Comparison of ENCODE assay signal across 19 cellular contexts in genomic region chr17:73500414-73500999, GRCh38.
DNase-seq lines count a peak whose midpoint lies in the region; ATAC-seq, FAIRE-seq and TF ChIP-seq lines count a peak whose summit lies in the region.
"Had no signal": no experiment of that assay in that cellular context is flagged by ENCODE, and none has a peak within 500 bp of the region (broad histone marks: within the 10 kb centered on the region; RNA-seq: fewer than 3 reads in every experiment).

No MANE protein-coding gene starts in this region.

- ATAC-seq in HepG2: no peak
- no peak for ATAC-seq in right lobe of liver
- no peak for ATAC-seq in HG02759 (IDR thresholded peaks at IDR 0.05; ENCODE audit: unreplicated experiment)

- H3K4ac ChIP-seq in H1 (replicated peaks; ENCODE audit: insufficient read length, low read depth, low read length) (no peak overlapping the region), neuronal stem cell (ENCODE audit: low read length) (no peak overlapping the region)

- H3K9ac ChIP-seq in HepG2 (ENCODE audit: insufficient read depth, low read depth, low read length) (no peak overlapping the region), H1 (replicated peaks in 1 of 4; ENCODE audit: extremely low read depth in 1 of 4, low read depth in 3 of 4, low read length in 3 of 4) (no peak overlapping the region), neuronal stem cell (ENCODE audit: low read depth, low read length, poor library complexity) (no peak overlapping the region), MM.1S (ENCODE audit: low read length) (no peak overlapping the region)
- H3K9ac ChIP-seq: GM23248 had no signal

- no peak overlapping the region for H4K5ac ChIP-seq in H1 (ENCODE audit: insufficient read length, low read depth, low read length)

- H3F3A ChIP-seq in MM.1S (ENCODE audit: insufficient read depth, low read length): no peaks in the 10 kb centered on the region

- H3K4me3 ChIP-seq in HepG2 (replicated peaks in 1 of 3; ENCODE audit: insufficient read depth in 1 of 3, low read depth in 2 of 3, low read length in 3 of 3): no peak overlapping the region
- H3K4me3 ChIP-seq in right lobe of liver: no peak overlapping the region
- no peak overlapping the region for H3K4me3 ChIP-seq in H1 (ENCODE audit: extremely low read depth in 1 of 4, insufficient read depth in 2 of 4, low read depth in 3 of 4, low read length in 4 of 4)
- H3K4me3 ChIP-seq in neuronal stem cell (ENCODE audit: low read length in 2 of 2): no peak overlapping the region
- H3K4me3 ChIP-seq in MM.1S (ENCODE audit: low read length): no peak overlapping the region
- H3K4me3 ChIP-seq: GM23248 had no signal

- H2AK5ac ChIP-seq in H1 (ENCODE audit: low read depth, low read length) (peak overlapping the region; percentile 61; the same call in 1 of the 2 replicates), neuronal stem cell (ENCODE audit: low read depth, low read length) (no peak overlapping the region)

- TF ChIP-seq RAD21 in HepG2 (CRISPR knock-in tag; IDR thresholded peaks at IDR 0.05) (no peak), H1 (IDR thresholded peaks at IDR 0.05 in 1 of 2, conservative IDR thresholded peaks at IDR 0.05 in 1 of 2; ENCODE audit: low read depth in 2 of 2, low read length in 2 of 2) (no peak)

- TF ChIP-seq CTCF in HepG2 (CRISPR knock-in tag; IDR thresholded peaks at IDR 0.05) (no peak), right lobe of liver (IDR thresholded peaks at IDR 0.05) (no peak), H1 (IDR thresholded peaks at IDR 0.05; ENCODE audit: control extremely low read depth in 1 of 3, insufficient read depth in 1 of 3, low read depth in 1 of 3, low read length in 3 of 3) (no peak), MM.1S (IDR thresholded peaks at IDR 0.05; ENCODE audit: low read length) (no peak)

- H3K4me1 ChIP-seq in HepG2 (ENCODE audit: insufficient read depth, low read length) (no peaks in the 10 kb centered on the region), right lobe of liver (no peaks in the 10 kb centered on the region), H1 (replicated peaks in 1 of 4; ENCODE audit: control insufficient read depth in 3 of 4, insufficient read depth in 4 of 4, low read length in 3 of 4) (no peaks in the 10 kb centered on the region), neuronal stem cell (ENCODE audit: control insufficient read depth in 2 of 2, insufficient read depth in 1 of 2, low read depth in 1 of 2, low read length in 2 of 2) (peaks cover 0 to 8% of the 10 kb centered on the region in 2 donors), MM.1S (ENCODE audit: low read length) (no peaks in the 10 kb centered on the region)
- H3K4me1 ChIP-seq: Caco-2 had no signal

- H3K27ac ChIP-seq in HepG2 (ENCODE audit: extremely low read length, insufficient read depth, low read length) (no peak overlapping the region), right lobe of liver (no peak overlapping the region), H1 (ENCODE audit: low read depth, low read length) (no peak overlapping the region), neuronal stem cell (replicated peaks; ENCODE audit: low read length) (no peak overlapping the region), MM.1S (ENCODE audit: low read length) (no peak overlapping the region)
- H3K27ac ChIP-seq: C4-2B, GM23248 had no signal

- POLR2A ChIA-PET in HepG2 (lab: Yijun Ruan, JAX): no interaction called here
- POLR2A ChIA-PET in H1 (lab: Charles Lee; ENCODE audit: partially characterized antibody): no interaction called here

- H3K56ac ChIP-seq in H1 (replicated peaks; ENCODE audit: insufficient read length, low read depth, low read length): no peak overlapping the region

- intact Hi-C loops in HepG2 (cut with micrococcal nuclease; ENCODE audit: unreplicated experiment) (no loop called here), right lobe of liver (cut with DNase I) (no loop called here)

- no peak overlapping the region for H2BK20ac ChIP-seq in H1 (ENCODE audit: low read length)

- FAIRE-seq in HepG2 (lab: Jason Lieb, UNC) (no peak), H1 (lab: Jason Lieb, UNC) (no peak)
- FAIRE-seq: D721Med, GM12892, GM18507, H54 had no signal

- H2BK15ac ChIP-seq in H1 (ENCODE audit: low read length): no peak overlapping the region
- no peak overlapping the region for H2BK15ac ChIP-seq in neuronal stem cell (ENCODE audit: low read length)

- TF ChIP-seq POLR2A in HepG2 (IDR thresholded peaks at IDR 0.05; ENCODE audit: insufficient read depth in 1 of 2, low read depth in 2 of 2, low read length in 2 of 2) (no peak), right lobe of liver (IDR thresholded peaks at IDR 0.05) (no peak), H1 (IDR thresholded peaks at IDR 0.05; ENCODE audit: control extremely low read depth in 1 of 2, low read depth in 2 of 2, low read length in 2 of 2) (no peak)

- H2BK5ac ChIP-seq in H1 (ENCODE audit: low read depth, low read length): no peak overlapping the region
- H2BK5ac ChIP-seq in neuronal stem cell (ENCODE audit: low read length): no peak overlapping the region

- H4K8ac ChIP-seq in H1 (ENCODE audit: extremely low read depth, insufficient read depth, low read length) (no peak overlapping the region), neuronal stem cell (ENCODE audit: low read depth, low read length) (peak overlapping the region; percentile 8)

- no peaks in the 10 kb centered on the region for H3K79me2 ChIP-seq in HepG2 (ENCODE audit: insufficient read depth, low read length)
- no peaks in the 10 kb centered on the region for H3K79me2 ChIP-seq in H1 (ENCODE audit: control insufficient read depth in 1 of 2, insufficient read depth in 2 of 2, low read length in 2 of 2)
- H3K79me2 ChIP-seq in MM.1S (ENCODE audit: low read length): no peaks in the 10 kb centered on the region

- CTCF ChIA-PET in HepG2 (lab: Yijun Ruan, JAX; ENCODE audit: low intra/inter-chr PET ratio, low total read pairs) (no interaction called here), H1 (lab: Charles Lee; ENCODE audit: partially characterized antibody) (interaction anchor here (0.5 to 1.2 kb wide), 2 partner anchors 13 to 21 kb away, joined by 3 read pairs; no protein-coding TSS in a partner anchor)

- WGBS in HepG2 (ENCODE audit: low lambda C conversion rate): 2% methylated on average over 2 of the region's 2 CpGs
- 38% methylated on average over 2 of the region's 2 CpGs for WGBS in right lobe of liver (ENCODE audit: insufficient coverage, low coverage, low lambda C conversion rate, missing lambda C conversion rate)
- 50 to 100% methylated on average over 1 to 2 of the region's 2 CpGs for WGBS in H1 (ENCODE audit: extremely low coverage in 1 of 2, insufficient coverage in 1 of 2, insufficient read length in 1 of 2, insufficient replicate concordance in 2 of 2, low coverage in 1 of 2, low lambda C conversion rate in 2 of 2, missing lambda C conversion rate in 1 of 2), 2 experiments
- 100% methylated on average over 2 of the region's 2 CpGs; no CpG with 5 or more reads in 1 of the 2 donors for WGBS in neuronal stem cell (ENCODE audit: extremely low coverage in 2 of 2, insufficient read length in 2 of 2, insufficient replicate concordance in 1 of 2), 2 donors

- H3K23ac ChIP-seq in H1 (ENCODE audit: insufficient read length): no peak overlapping the region
- H3K23ac ChIP-seq in neuronal stem cell (ENCODE audit: low read depth, low read length, poor library complexity): no peak overlapping the region

- H3K14ac ChIP-seq in H1 (ENCODE audit: insufficient read length) (no peak overlapping the region), neuronal stem cell (ENCODE audit: low read length) (no peak overlapping the region)

- no TSS peak for BruUV-seq in HepG2 (replicated peaks; lab: Mats Ljungman, UMichigan)

- H2AFZ ChIP-seq in HepG2 (ENCODE audit: low read length): no peak overlapping the region
- no peak overlapping the region for H2AFZ ChIP-seq in H1 (ENCODE audit: low read length)
- H2AFZ ChIP-seq in neuronal stem cell (ENCODE audit: low read length): no peak overlapping the region
- no peak overlapping the region for H2AFZ ChIP-seq in MM.1S (ENCODE audit: low read length)
- H2AFZ ChIP-seq: GM23248 had no signal

- no peaks in the 10 kb centered on the region for H3K9me2 ChIP-seq in MM.1S (replicated peaks; ENCODE audit: insufficient read depth, low read length)

- H3K27me3 ChIP-seq in HepG2 (ENCODE audit: control insufficient read depth in 1 of 2, insufficient read depth in 2 of 2, low read length in 2 of 2): peaks cover 10 to 45% of the 10 kb centered on the region in 2 experiments
- no peaks in the 10 kb centered on the region for H3K27me3 ChIP-seq in right lobe of liver
- no peaks in the 10 kb centered on the region; a peak in 2 of 7 replicates for H3K27me3 ChIP-seq in H1 (replicated peaks in 1 of 4; ENCODE audit: control insufficient read depth in 3 of 4, extremely low read depth in 1 of 4, insufficient read depth in 3 of 4, low read length in 3 of 4)
- no peaks in the 10 kb centered on the region for H3K27me3 ChIP-seq in neuronal stem cell (ENCODE audit: control insufficient read depth in 3 of 3, insufficient read depth in 3 of 3, low read depth in 1 of 3, low read length in 3 of 3)
- H3K27me3 ChIP-seq in MM.1S (replicated peaks; ENCODE audit: insufficient read depth, low read length): peaks cover 76% of the 10 kb centered on the region

- no peaks in the 10 kb centered on the region for H3K36me3 ChIP-seq in HepG2 (replicated peaks in 1 of 2; ENCODE audit: control insufficient read depth in 1 of 2, insufficient read depth in 2 of 2, low read length in 2 of 2)
- H3K36me3 ChIP-seq in right lobe of liver: no peaks in the 10 kb centered on the region
- H3K36me3 ChIP-seq in H1 (ENCODE audit: control insufficient read depth in 2 of 4, insufficient read depth in 4 of 4, low read length in 3 of 4): no peaks in the 10 kb centered on the region
- H3K36me3 ChIP-seq in neuronal stem cell (replicated peaks in 1 of 2; ENCODE audit: control insufficient read depth in 2 of 2, insufficient read depth in 2 of 2, low read length in 2 of 2): peaks cover 4% of the 10 kb centered on the region in 2 donors
- no peaks in the 10 kb centered on the region for H3K36me3 ChIP-seq in MM.1S (replicated peaks; ENCODE audit: insufficient read depth, low read length)

- 0 out of 2 replicates have a peak, but pooled peaks cover 3% of the 10 kb centered on the region for H3K79me1 ChIP-seq in H1 (ENCODE audit: low read depth, low read length)
- H3K79me1 ChIP-seq in neuronal stem cell (ENCODE audit: low read depth, low read length): peaks cover 5% of the 10 kb centered on the region

- H2BK120ac ChIP-seq in H1 (replicated peaks; ENCODE audit: low read depth, low read length) (no peak overlapping the region), neuronal stem cell (ENCODE audit: low read depth, low read length) (no peak overlapping the region)

- peaks cover 3% of the 10 kb centered on the region; the same call in 1 of the 2 replicates for H3K23me2 ChIP-seq in H1 (ENCODE audit: low read depth, low read length)

- no peak overlapping the region for H4K91ac ChIP-seq in H1 (replicated peaks; ENCODE audit: insufficient read length, low read length)
- H4K91ac ChIP-seq in neuronal stem cell (ENCODE audit: low read depth, low read length, poor library complexity): no peak overlapping the region

- in situ Hi-C loops in HepG2 (cut with HindIII; ENCODE audit: extremely low pct_ligation_motif_present, low pct_unique_long_range_greater_than_20kb): no loop called here

- H3K4me2 ChIP-seq in HepG2 (ENCODE audit: low read depth, low read length): no peak overlapping the region
- no peak overlapping the region for H3K4me2 ChIP-seq in H1 (ENCODE audit: insufficient read depth in 1 of 2, low read depth in 2 of 2, low read length in 2 of 2)
- no peak overlapping the region for H3K4me2 ChIP-seq in neuronal stem cell (ENCODE audit: insufficient read depth, low read length, poor library complexity, severe bottlenecking)
- no peak overlapping the region for H3K4me2 ChIP-seq in MM.1S (ENCODE audit: low read depth, low read length)

- H3K9me3 ChIP-seq in HepG2 (ENCODE audit: low read length) (no peaks in the 10 kb centered on the region), right lobe of liver (no peaks in the 10 kb centered on the region), H1 (ENCODE audit: insufficient read depth in 2 of 2, low read depth in 1 of 2, low read length in 1 of 2) (no peaks in the 10 kb centered on the region), neuronal stem cell (replicated peaks in 1 of 2; ENCODE audit: control insufficient read depth in 2 of 2, insufficient read depth in 1 of 2, low read depth in 1 of 2, low read length in 2 of 2) (no peaks in the 10 kb centered on the region), MM.1S (replicated peaks; ENCODE audit: insufficient read depth, low read length) (no peaks in the 10 kb centered on the region)

- H4K20me1 ChIP-seq in HepG2 (ENCODE audit: insufficient read depth, low read length): no peaks in the 10 kb centered on the region; the same call in 1 of the 2 replicates
- peaks cover 0 to 2% of the 10 kb centered on the region in 2 experiments for H4K20me1 ChIP-seq in H1 (replicated peaks in 1 of 2; ENCODE audit: control insufficient read depth in 1 of 2, insufficient read depth in 2 of 2, low read length in 2 of 2)
- H4K20me1 ChIP-seq in MM.1S (ENCODE audit: insufficient read depth, low read length): no peaks in the 10 kb centered on the region

- DNase-seq in HepG2 (ENCODE audit: low spot score) (no peak), right lobe of liver (no peak), H1 (ENCODE audit: low read depth in 1 of 2, low spot score in 2 of 2) (no peak), neuronal stem cell (ENCODE audit: low spot score) (no peak), MM.1S (no peak), NCI-H82 treated with DMSO at 0.1 percent for 48 hours (lab: John Stamatoyannopoulos, UW; ENCODE audit: unreplicated experiment) (no peak)
- DNase-seq: ACHN; Caco-2; CD4-positive, alpha-beta T cell; GDM1; GM23248; HCEC 1CT; HFFc6 had no signal

- H3K18ac ChIP-seq in H1 (ENCODE audit: extremely low read depth, low read length) (no peak overlapping the region), neuronal stem cell (ENCODE audit: low read length) (no peak overlapping the region)

- H2BK12ac ChIP-seq in H1 (ENCODE audit: low read depth, low read length) (no peak overlapping the region), neuronal stem cell (ENCODE audit: low read length) (no peak overlapping the region)

- TF ChIP-seq EP300 in HepG2 (IDR thresholded peaks at IDR 0.05; ENCODE audit: low read depth in 2 of 2, low read length in 2 of 2): no peak
- TF ChIP-seq EP300 in HepG2 (CRISPR knock-in tag; IDR thresholded peaks at IDR 0.05; ENCODE audit: borderline replicate concordance): no peak
- no peak for TF ChIP-seq EP300 in H1 (IDR thresholded peaks at IDR 0.05; ENCODE audit: borderline replicate concordance in 1 of 2, low read depth in 2 of 2, low read length in 2 of 2)
